ENCODE assay signal across 13 cellular contexts in the genomic region with DNA sequence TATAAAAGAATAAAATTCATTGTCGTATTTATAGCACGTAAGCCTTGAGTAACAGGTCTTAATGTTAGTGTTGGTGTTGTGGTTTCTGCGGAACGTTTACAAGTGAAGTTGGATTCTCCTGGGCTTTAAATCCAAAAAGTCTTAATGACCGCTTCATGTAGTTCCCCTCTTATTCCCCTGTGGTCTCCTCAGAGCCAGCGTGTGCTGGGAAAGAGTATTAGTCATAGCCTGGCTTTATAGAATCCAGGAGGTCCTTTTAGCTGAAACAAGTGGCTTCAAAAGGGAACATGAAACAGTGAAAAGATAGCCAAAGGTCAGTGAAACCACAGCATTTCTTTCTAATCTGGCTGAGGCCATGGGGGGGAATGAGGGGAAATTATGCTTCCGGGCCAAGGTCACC.
DNase-seq lines count a peak whose midpoint lies in the region; ATAC-seq, FAIRE-seq and TF ChIP-seq lines count a peak whose summit lies in the region.
"Had no signal": no experiment of that assay in that cellular context is flagged by ENCODE, and none has a peak within 500 bp of the region (broad histone marks: within the 10 kb centered on the region; RNA-seq: fewer than 3 reads in every experiment).

No MANE protein-coding gene starts in this region.

- H3K9me3 Mint-ChIP-seq in activated CD4-positive, alpha-beta memory T cell treated with anti-CD3 and anti-CD28 coated beads for 36 hours, result no peaks in the 10 kb centered on the region

- DNase-seq in heart left ventricle, result no peak
- no peak for DNase-seq in right atrium auricular region (ENCODE audit: low spot score)
- DNase-seq in adipocyte (ENCODE audit: low read depth), result peak; percentile 73
- DNase-seq in glomerular visceral epithelial cell (ENCODE audit: extremely low spot score), result peak; percentile 80
- no peak for DNase-seq in transverse colon
- no peak for DNase-seq in NCI-H2171 treated with DMSO at 0.1 percent for 48 hours (lab: John Stamatoyannopoulos, UW)
- DNase-seq in HTR-8/SVneo (ENCODE audit: insufficient read length, low spot score), result no peak
- no peak for DNase-seq in activated CD4-positive, alpha-beta memory T cell treated with anti-CD3 and anti-CD28 coated beads for 36 hours
- DNase-seq: activated gamma-delta T cell treated with Interleukin-2 at 50 U/mL for 16 hours; central memory CD4-positive, alpha-beta T cell; testis had no signal

- H3K9me3 ChIP-seq in heart left ventricle, result no peaks in the 10 kb centered on the region
- no peaks in the 10 kb centered on the region for H3K9me3 ChIP-seq in right atrium auricular region
- no peaks in the 10 kb centered on the region for H3K9me3 ChIP-seq in adipocyte (ENCODE audit: control insufficient read depth, low read length)
- H3K9me3 ChIP-seq in transverse colon, result no peaks in the 10 kb centered on the region
- H3K9me3 ChIP-seq: A549, testis had no signal

- H3K4me3 ChIP-seq in heart left ventricle, result no peak overlapping the region
- no peak overlapping the region for H3K4me3 ChIP-seq in right atrium auricular region
- H3K4me3 ChIP-seq in adipocyte (ENCODE audit: low read length), result no peak overlapping the region
- H3K4me3 ChIP-seq in transverse colon, result no peak overlapping the region
- H3K4me3 ChIP-seq: A549, testis had no signal

- 73 to 82% (median 75%) methylated on average over 7 of the region's 7 CpGs for WGBS in heart left ventricle, 4 donors
- WGBS in transverse colon (ENCODE audit: low coverage in 1 of 2), 2 donors, result 82% methylated on average over 4 to 7 of the region's 7 CpGs

- CTCF ChIA-PET in activated CD4-positive, alpha-beta memory T cell treated with anti-CD3 and anti-CD28 coated beads for 36 hours (lab: Charles Lee), result no interaction called here

- H3K36me3 Mint-ChIP-seq in activated CD4-positive, alpha-beta memory T cell treated with anti-CD3 and anti-CD28 coated beads for 36 hours, result no peaks in the 10 kb centered on the region

- H3K36me3 ChIP-seq in heart left ventricle (peaks cover 0 to 7% (median 0%) of the 10 kb centered on the region in 9 donors), right atrium auricular region (no peaks in the 10 kb centered on the region), adipocyte (ENCODE audit: control insufficient read depth, insufficient read depth, low read length, severe bottlenecking) (no peaks in the 10 kb centered on the region), transverse colon (no peaks in the 10 kb centered on the region)

- no peaks in the 10 kb centered on the region for H3K4me1 Mint-ChIP-seq in activated CD4-positive, alpha-beta memory T cell treated with anti-CD3 and anti-CD28 coated beads for 36 hours (ENCODE audit: low read depth)

- intact Hi-C loops in heart left ventricle (cut with DNase I), result no loop called here
- intact Hi-C loops in transverse colon (cut with DNase I; ENCODE audit: low total_unique reads), result no loop called here
- intact Hi-C loops in activated CD4-positive, alpha-beta memory T cell treated with anti-CD3 and anti-CD28 coated beads for 36 hours (cut with micrococcal nuclease), result no loop called here

- H3K4me3 Mint-ChIP-seq in activated CD4-positive, alpha-beta memory T cell treated with anti-CD3 and anti-CD28 coated beads for 36 hours, result no peak overlapping the region

- peak in 3 of 4 donors; percentile 66 to 75 (median 74) for ATAC-seq in heart left ventricle
- ATAC-seq: A549 had no signal

- TF ChIP-seq CTCF in heart left ventricle (IDR thresholded peaks at IDR 0.05) (no peak), right atrium auricular region (IDR thresholded peaks at IDR 0.05) (no peak), transverse colon (IDR thresholded peaks at IDR 0.05) (no peak)

- in situ Hi-C loops in transverse colon (cut with MboI; ENCODE audit: low pct_ligation_motif_present in 1 of 4, low pct_unique_long_range_greater_than_20kb in 1 of 4, low sequenced_read_pairs in 3 of 4), result no loop called here

- H3K27ac Mint-ChIP-seq in activated CD4-positive, alpha-beta memory T cell treated with anti-CD3 and anti-CD28 coated beads for 36 hours, result no peak overlapping the region

- POLR2A ChIA-PET in activated CD4-positive, alpha-beta memory T cell treated with anti-CD3 and anti-CD28 coated beads for 36 hours (lab: Charles Lee), result no interaction called here

- H3K27me3 ChIP-seq in heart left ventricle (no peaks in the 10 kb centered on the region), right atrium auricular region (no peaks in the 10 kb centered on the region), adipocyte (replicated peaks; ENCODE audit: control insufficient read depth, insufficient read depth, low read length) (no peaks in the 10 kb centered on the region), transverse colon (no peaks in the 10 kb centered on the region)
- H3K27me3 ChIP-seq: testis had no signal

- no peak for TF ChIP-seq EP300 in transverse colon (IDR thresholded peaks at IDR 0.05; ENCODE audit: low read depth)

- peak overlapping the region in 2 of 12 donors; percentile 17 to 46 for H3K27ac ChIP-seq in heart left ventricle
- H3K27ac ChIP-seq in right atrium auricular region, result no peak overlapping the region
- peak overlapping the region in 3 of 4 donors; percentile 34 to 58 (median 38) for H3K27ac ChIP-seq in transverse colon
- H3K27ac ChIP-seq: testis, VCaP had no signal

- TF ChIP-seq POLR2A in heart left ventricle (IDR thresholded peaks at IDR 0.05) (no peak), transverse colon (IDR thresholded peaks at IDR 0.05) (no peak)

- H3K27me3 Mint-ChIP-seq in activated CD4-positive, alpha-beta memory T cell treated with anti-CD3 and anti-CD28 coated beads for 36 hours, result no peaks in the 10 kb centered on the region

- H3K4me1 ChIP-seq in heart left ventricle, result no peaks in the 10 kb centered on the region
- H3K4me1 ChIP-seq in right atrium auricular region, result no peaks in the 10 kb centered on the region
- H3K4me1 ChIP-seq in adipocyte (ENCODE audit: control insufficient read depth, insufficient read depth, low read length), result peaks cover 35% of the 10 kb centered on the region
- H3K4me1 ChIP-seq in transverse colon, result no peaks in the 10 kb centered on the region
- H3K4me1 ChIP-seq: testis had no signal

- no peak overlapping the region for H3K9ac ChIP-seq in adipocyte (ENCODE audit: low read length)

- no peak for FAIRE-seq in HTR-8/SVneo (lab: Jason Lieb, UNC)

Comparison
In these comparisons a context has a peak if more than half of its experiments do, and no peak if none do; other contexts are left out.
1. DNase-seq: peak in adipocyte (single experiment) and glomerular visceral epithelial cell (single experiment); none in heart left ventricle (0 of 5), right atrium auricular region (single experiment), transverse colon (single experiment), NCI-H2171 treated with DMSO at 0.1 percent for 48 hours (single experiment), HTR-8/SVneo (single experiment) and activated CD4-positive, alpha-beta memory T cell treated with anti-CD3 and anti-CD28 coated beads for 36 hours (single experiment).
2. H3K27ac ChIP-seq: peak in transverse colon (3 of 4); none in right atrium auricular region (0 of 2).